Comparison of ENCODE assay signal across 27 cellular contexts in genomic region chr2:249538-250042, GRCh38. TPM values are rescaled to one million over a fixed set of nuclear protein-coding genes. Genes with fewer than 3 reads are reported as not detected.
DNase-seq lines count a peak whose midpoint lies in the region; ATAC-seq, FAIRE-seq and TF ChIP-seq lines count a peak whose summit lies in the region.
"Had no signal": no experiment of that assay in that cellular context is flagged by ENCODE, and none has a peak within 500 bp of the region (broad histone marks: within the 10 kb centered on the region; RNA-seq: fewer than 3 reads in every experiment).

No MANE protein-coding gene starts in this region.

- H3K4me1 Mint-ChIP-seq in progenitor cell of endocrine pancreas (ENCODE audit: low read depth) = peaks cover 11% of the 10 kb centered on the region
- H3K4me1 Mint-ChIP-seq: CD14-positive monocyte had no signal

- peak overlapping the region; percentile 63 for H3K9ac ChIP-seq in HepG2 (ENCODE audit: insufficient read depth, low read depth, low read length)
- no peak overlapping the region for H3K9ac ChIP-seq in K562 (ENCODE audit: insufficient read depth in 1 of 2, low read depth in 2 of 2, low read length in 2 of 2)
- H3K9ac ChIP-seq: BLaER1 treated with 17β-estradiol and CSF1 and Interleukin-3, amounts not matched to agents 10 nM and 100 nM; GM23248 had no signal

- POLR2A ChIA-PET in HepG2 (lab: Yijun Ruan, JAX) = interaction anchor here (2.2 to 3.8 kb wide), 3 partner anchors 9 to 74 kb away, joined by 6 to 32 read pairs (median 14); no protein-coding TSS in a partner anchor
- POLR2A ChIA-PET in K562 (lab: Yijun Ruan, JAX) = no interaction called here

- WGBS in HepG2 (ENCODE audit: low lambda C conversion rate) = 6% methylated on average over 15 of the region's 15 CpGs
- 79% methylated on average over 11 of the region's 15 CpGs for WGBS in right lobe of liver (ENCODE audit: insufficient coverage, low coverage, low lambda C conversion rate, missing lambda C conversion rate)
- 39% methylated on average over 15 of the region's 15 CpGs for WGBS in K562 (ENCODE audit: insufficient coverage, low coverage, missing lambda C conversion rate)
- WGBS in ovary, 3 donors = 91 to 94% (median 91%) methylated on average over 15 of the region's 15 CpGs

- H3K4me1 ChIP-seq in HepG2 (ENCODE audit: insufficient read depth, low read length) = peaks cover 59% of the 10 kb centered on the region
- no peaks in the 10 kb centered on the region for H3K4me1 ChIP-seq in right lobe of liver
- no peaks in the 10 kb centered on the region for H3K4me1 ChIP-seq in K562 (replicated peaks in 1 of 2; ENCODE audit: control insufficient read depth in 2 of 2, insufficient read depth in 2 of 2, low read length in 2 of 2)
- H3K4me1 ChIP-seq in ovary (ENCODE audit: insufficient read depth) = no peaks in the 10 kb centered on the region
- H3K4me1 ChIP-seq: A549; BE2C; BLaER1 treated with 17β-estradiol and CSF1 and Interleukin-3, amounts not matched to agents 10 nM and 100 nM had no signal

- H3K4me3 ChIP-seq in HepG2 (replicated peaks in 1 of 3; ENCODE audit: insufficient read depth in 1 of 3, low read depth in 2 of 3, low read length in 3 of 3) (peak overlapping the region; percentile 48 to 62 (median 52)), right lobe of liver (no peak overlapping the region), K562 (no peak overlapping the region), ovary (no peak overlapping the region)
- H3K4me3 ChIP-seq: A549; BLaER1 treated with 17β-estradiol and CSF1 and Interleukin-3, amounts not matched to agents 10 nM and 100 nM; GM12878; GM23248 had no signal

- H3K36me3 ChIP-seq in HepG2 (replicated peaks in 1 of 2; ENCODE audit: control insufficient read depth in 1 of 2, insufficient read depth in 2 of 2, low read length in 2 of 2) = peaks cover 5 to 6% of the 10 kb centered on the region in 2 experiments; a peak in 4 of 5 replicates
- H3K36me3 ChIP-seq in right lobe of liver = peaks cover 0 to 20% (median 0%) of the 10 kb centered on the region in 4 donors
- no peaks in the 10 kb centered on the region for H3K36me3 ChIP-seq in K562 (ENCODE audit: control insufficient read depth, insufficient read depth, low read length)
- H3K36me3 ChIP-seq in ovary = no peaks in the 10 kb centered on the region
- H3K36me3 ChIP-seq: BE2C had no signal

- H3K36me3 Mint-ChIP-seq in progenitor cell of endocrine pancreas (ENCODE audit: insufficient read depth) = peaks cover 19% of the 10 kb centered on the region

- FAIRE-seq in HepG2 (lab: Jason Lieb, UNC) (peak; percentile 79), K562 (lab: Jason Lieb, UNC) (no peak)
- FAIRE-seq: A549, D721Med, GM12878, GM18507, H1 had no signal

- in situ Hi-C loops in HepG2 (cut with HindIII; ENCODE audit: extremely low pct_ligation_motif_present, low pct_unique_long_range_greater_than_20kb) (loop anchor here (5.0 kb wide), 1 partner anchor 38 kb away; the partner anchor contains the start of gene ALKAL2), K562 (cut with MboI) (no loop called here)

- no peaks in the 10 kb centered on the region for H3K27me3 Mint-ChIP-seq in progenitor cell of endocrine pancreas
- H3K27me3 Mint-ChIP-seq: CD4-positive, alpha-beta T cell; CD8-positive, alpha-beta memory T cell had no signal

- DNase-seq in HepG2 (ENCODE audit: low spot score) = peak; percentile 95
- DNase-seq in right lobe of liver = no peak
- DNase-seq in K562 (ENCODE audit: extremely low read depth in 1 of 4, low spot score in 3 of 4) = no peak
- DNase-seq in progenitor cell of endocrine pancreas (ENCODE audit: low spot score, unreplicated experiment) = no peak
- no peak for DNase-seq in ovary
- no peak for DNase-seq in iPS-NIHi11 (ENCODE audit: low spot score)
- DNase-seq: 8988T; ACHN; AML-193; BE2C; CD4-positive, alpha-beta T cell; CD8-positive, alpha-beta memory T cell; DMS 273 treated with DMSO at 0.1 percent for 48 hours; DMS79; EL; GDM1; GM23248; H7; HCEC 1CT had no signal

- TF ChIP-seq EP300 in HepG2 (IDR thresholded peaks at IDR 0.05; ENCODE audit: low read depth in 2 of 2, low read length in 2 of 2) (peak in 1 of 2 experiments; percentile 93; a peak in 2 of 4 replicates), HepG2 (CRISPR knock-in tag; IDR thresholded peaks at IDR 0.05; ENCODE audit: borderline replicate concordance) (peak; percentile 89), K562 (IDR thresholded peaks at IDR 0.05; ENCODE audit: low read length) (no peak), ovary (IDR thresholded peaks at IDR 0.05) (no peak)

- peak; percentile 96 for ATAC-seq in HepG2
- no peak for ATAC-seq in right lobe of liver
- ATAC-seq in K562 = no peak
- no peak for ATAC-seq in GM19455 (IDR thresholded peaks at IDR 0.05; ENCODE audit: unreplicated experiment)
- ATAC-seq: A549, GM12878 had no signal

- H3K9me1 ChIP-seq in K562 (ENCODE audit: control insufficient read depth, insufficient read depth, low read length) = no peaks in the 10 kb centered on the region

- H2AFZ ChIP-seq in HepG2 (ENCODE audit: low read length) (peak overlapping the region; percentile 57), K562 (ENCODE audit: low read depth, low read length) (peak overlapping the region; percentile 19; the same call in 1 of the 2 replicates)
- H2AFZ ChIP-seq: GM23248 had no signal

- no peaks in the 10 kb centered on the region for H3K27me3 ChIP-seq in HepG2 (ENCODE audit: control insufficient read depth in 1 of 2, insufficient read depth in 2 of 2, low read length in 2 of 2)
- no peaks in the 10 kb centered on the region for H3K27me3 ChIP-seq in right lobe of liver
- H3K27me3 ChIP-seq in K562 (ENCODE audit: control insufficient read depth in 2 of 2, insufficient read depth in 2 of 2, low read length in 2 of 2) = peaks cover 0 to 4% of the 10 kb centered on the region in 2 experiments; a peak in 1 of 5 replicates
- H3K27me3 ChIP-seq in ovary = no peaks in the 10 kb centered on the region
- H3K27me3 ChIP-seq: BE2C; BLaER1 treated with 17β-estradiol and CSF1 and Interleukin-3, amounts not matched to agents 10 nM and 100 nM had no signal

- H3K79me2 ChIP-seq in HepG2 (ENCODE audit: insufficient read depth, low read length) (peaks cover 2% of the 10 kb centered on the region), K562 (ENCODE audit: control insufficient read depth, insufficient read depth, low read length) (no peaks in the 10 kb centered on the region)

- 0 out of 2 replicates have a peak, but pooled peaks have one; percentile 26 for TF ChIP-seq CTCF in HepG2 (CRISPR knock-in tag; IDR thresholded peaks at IDR 0.05)
- no peak for TF ChIP-seq CTCF in right lobe of liver (IDR thresholded peaks at IDR 0.05)
- no peak for TF ChIP-seq CTCF in K562 (IDR thresholded peaks at IDR 0.05 in 2 of 3, conservative IDR thresholded peaks at IDR 0.05 in 1 of 3; ENCODE audit: insufficient read depth in 2 of 3, low read depth in 1 of 3, low read length in 3 of 3)
- no peak for TF ChIP-seq CTCF in progenitor cell of endocrine pancreas (IDR thresholded peaks at IDR 0.05; ENCODE audit: unreplicated experiment)
- no peak for TF ChIP-seq CTCF in ovary (IDR thresholded peaks at IDR 0.05)

- BruUV-seq in HepG2 (replicated peaks; lab: Mats Ljungman, UMichigan) (no TSS peak), K562 (replicated peaks; lab: Mats Ljungman, UMichigan) (no TSS peak)

- H3K27ac Mint-ChIP-seq in progenitor cell of endocrine pancreas = peak overlapping the region; percentile 83
- H3K27ac Mint-ChIP-seq: CD14-positive monocyte; CD4-positive, alpha-beta T cell; CD8-positive, alpha-beta memory T cell had no signal

- intact Hi-C loops in HepG2 (cut with micrococcal nuclease; ENCODE audit: unreplicated experiment) (loop anchor here (1.0 kb wide), 1 partner anchor 11 kb away; no protein-coding TSS in a partner anchor), right lobe of liver (cut with DNase I) (no loop called here), K562 (cut with micrococcal nuclease) (no loop called here), ovary (cut with DNase I) (loop anchor here in 1 of 4 donors (10.0 kb wide), 1 partner anchor 385 kb away; no protein-coding TSS in a partner anchor)

- TF ChIP-seq POLR2A in HepG2 (IDR thresholded peaks at IDR 0.05; ENCODE audit: insufficient read depth in 1 of 2, low read depth in 2 of 2, low read length in 2 of 2) (peak; percentile 29 to 44; a peak in 1 of 4 replicates), right lobe of liver (IDR thresholded peaks at IDR 0.05) (no peak), K562 (conservative IDR thresholded peaks at IDR 0.05) (no peak), ovary (IDR thresholded peaks at IDR 0.05) (no peak)

- no peak for TF ChIP-seq RAD21 in HepG2 (CRISPR knock-in tag; IDR thresholded peaks at IDR 0.05)
- TF ChIP-seq RAD21 in K562 (CRISPR knock-in tag; conservative IDR thresholded peaks at IDR 0.05 in 1 of 2, IDR thresholded peaks at IDR 0.05 in 1 of 2) = no peak

- H3K4me2 ChIP-seq in HepG2 (ENCODE audit: low read depth, low read length) (peak overlapping the region; percentile 87), K562 (ENCODE audit: insufficient read depth, low read length) (no peak overlapping the region)
- H3K4me2 ChIP-seq: A549; BLaER1 treated with 17β-estradiol and CSF1 and Interleukin-3, amounts not matched to agents 10 nM and 100 nM had no signal

- H3K4me3 Mint-ChIP-seq in progenitor cell of endocrine pancreas (ENCODE audit: low read depth) = no peak overlapping the region
- H3K4me3 Mint-ChIP-seq: CD14-positive monocyte; CD4-positive, alpha-beta T cell; CD8-positive, alpha-beta memory T cell had no signal

- no peaks in the 10 kb centered on the region for H4K20me1 ChIP-seq in HepG2 (ENCODE audit: insufficient read depth, low read length)
- H4K20me1 ChIP-seq in K562 (replicated peaks; ENCODE audit: control insufficient read depth, insufficient read depth, low read length) = no peaks in the 10 kb centered on the region
- H4K20me1 ChIP-seq: BLaER1 treated with 17β-estradiol and CSF1 and Interleukin-3, amounts not matched to agents 10 nM and 100 nM had no signal

- peak overlapping the region; percentile 71 for H3K27ac ChIP-seq in HepG2 (ENCODE audit: extremely low read length, insufficient read depth, low read length)
- H3K27ac ChIP-seq in right lobe of liver = no peak overlapping the region
- no peak overlapping the region for H3K27ac ChIP-seq in K562 (ENCODE audit: extremely low read depth, low read depth, low read length)
- no peak overlapping the region for H3K27ac ChIP-seq in ovary
- H3K27ac ChIP-seq: A549; BLaER1 treated with 17β-estradiol and CSF1 and Interleukin-3, amounts not matched to agents 10 nM and 100 nM; GM23248 had no signal

- no peaks in the 10 kb centered on the region for H3K9me3 Mint-ChIP-seq in progenitor cell of endocrine pancreas (ENCODE audit: low read depth)
- H3K9me3 Mint-ChIP-seq: CD14-positive monocyte; CD4-positive, alpha-beta T cell; CD8-positive, alpha-beta memory T cell had no signal

- no peaks in the 10 kb centered on the region for H3K9me3 ChIP-seq in HepG2 (ENCODE audit: low read length)
- no peaks in the 10 kb centered on the region for H3K9me3 ChIP-seq in right lobe of liver
- H3K9me3 ChIP-seq in K562 (replicated peaks; ENCODE audit: control insufficient read depth, insufficient read depth, low read depth, low read length) = no peaks in the 10 kb centered on the region
- H3K9me3 ChIP-seq in ovary = no peaks in the 10 kb centered on the region
- H3K9me3 ChIP-seq: A549, BE2C had no signal

- CTCF ChIA-PET in HepG2 (lab: Yijun Ruan, JAX; ENCODE audit: low intra/inter-chr PET ratio, low total read pairs) = interaction anchor here (1.0 to 1.5 kb wide), 2 partner anchors 11 to 40 kb away, joined by 3 to 4 read pairs; no protein-coding TSS in a partner anchor
- CTCF ChIA-PET in K562 (lab: Yijun Ruan, JAX; ENCODE audit: low intra/inter-chr PET ratio) = no interaction called here

RNA-seq across cellular contexts. Expression of gene SH3YL1, which starts 14.2 kb away (rescaled TPM):
- total RNA-seq in HepG2 (2016; rRNA removed; fragmentation: Illumina TruSeq; extraction: Trizol) = 8.8 and 13.0 TPM in 2 replicates
- 4.1 and 4.9 TPM in 2 replicates for total RNA-seq in HepG2 (2016; cell fraction: cytosol; rRNA removed; fragmentation: Illumina TruSeq; extraction: Trizol; ENCODE audit: low read depth)
- 8.7 and 10.6 TPM in 2 replicates for total RNA-seq in HepG2 (2016; cell fraction: insoluble cytoplasmic fraction; rRNA removed; fragmentation: Illumina TruSeq; extraction: Trizol)
- 6.5 and 8.7 TPM in 2 replicates for total RNA-seq in HepG2 (2016; cell fraction: membrane; rRNA removed; fragmentation: Illumina TruSeq; extraction: Trizol)
- total RNA-seq in HepG2 (2016; cell fraction: nucleus; rRNA removed; fragmentation: Illumina TruSeq; extraction: Trizol) = 19.0 and 22.6 TPM in 2 replicates
- 38.1 and 48.2 TPM in 2 replicates for polyA plus RNA-seq in HepG2 (2011; rRNA removed)
- 22.1 and 28.8 TPM in 2 replicates for polyA plus RNA-seq in HepG2 (2011; cell fraction: cytosol; rRNA removed)
- 105 and 110 TPM in 2 replicates for polyA plus RNA-seq in HepG2 (2011; cell fraction: nucleus; rRNA removed)
- polyA plus RNA-seq in HepG2 (2012) = 34.7 and 61.3 TPM in 2 replicates
- polyA plus RNA-seq in HepG2 (2016; cell fraction: cytosol; fragmentation: Illumina TruSeq; extraction: Trizol; ENCODE audit: low read depth) = 3.9 and 4.4 TPM in 2 replicates
- polyA plus RNA-seq in HepG2 (2016; cell fraction: insoluble cytoplasmic fraction; fragmentation: Illumina TruSeq; extraction: Trizol; ENCODE audit: low read depth) = 12.2 TPM in 2 replicates
- polyA plus RNA-seq in HepG2 (2016; cell fraction: membrane; fragmentation: Illumina TruSeq; extraction: Trizol; ENCODE audit: low read depth) = 6.9 and 8.4 TPM in 2 replicates
- polyA plus RNA-seq in HepG2 (2016; cell fraction: nucleus; fragmentation: Illumina TruSeq; extraction: Trizol; ENCODE audit: insufficient read depth, low read depth) = 34.5 and 42.6 TPM in 2 replicates
- polyA minus RNA-seq in HepG2 (2011; rRNA and poly(A)+ RNA removed; ENCODE audit: low replicate concordance) = 8.2 and 18.1 TPM in 2 replicates
- polyA minus RNA-seq in HepG2 (2011; cell fraction: cytosol; rRNA and poly(A)+ RNA removed) = 10.2 and 13.8 TPM in 2 replicates
- 143 and 147 TPM in 2 replicates for polyA minus RNA-seq in HepG2 (2011; cell fraction: nucleus; rRNA and poly(A)+ RNA removed)
- total RNA-seq in right lobe of liver = 10 to 100 TPM in 2 of 6 experiments, 1 to 10 TPM in 4; 5.9 to 23.0 (median 8.7) TPM
- total RNA-seq in K562 (2011; cell fraction: chromatin; rRNA removed; ENCODE audit: low replicate concordance) = 13.0 and 30.3 TPM in 2 replicates
- total RNA-seq in K562 (2011; cell fraction: nucleolus; rRNA removed) = 8.9 and 9.3 TPM in 2 replicates
- total RNA-seq in K562 (2011; cell fraction: nucleoplasm; rRNA removed) = 15.4 and 22.9 TPM in 2 replicates
- 4.0 and 5.5 TPM in 2 replicates for total RNA-seq in K562 (2014; rRNA removed)
- total RNA-seq in K562 (2014; rRNA removed; fragmentation: Illumina TruSeq; extraction: Trizol) = 5.1 and 5.3 TPM in 2 replicates
- 3.6 and 5.0 TPM in 2 replicates for total RNA-seq in K562 (2015; rRNA removed; fragmentation: Illumina TruSeq; extraction: Trizol)
- 4.0 and 5.5 TPM in 2 replicates for total RNA-seq in K562 (2021)
- 7.8 and 8.6 TPM in 2 replicates for polyA plus RNA-seq in K562 (2011; rRNA removed)
- polyA plus RNA-seq in K562 (2011; cell fraction: cytosol; rRNA removed) = 2.9 and 4.2 TPM in 2 replicates
- 20.2 and 23.5 TPM in 2 replicates for polyA plus RNA-seq in K562 (2011; cell fraction: nucleus; rRNA removed)
- 4.7 and 7.8 TPM in 2 replicates for polyA plus RNA-seq in K562 (2012)
- 4.6 and 4.7 TPM in 2 replicates for polyA plus RNA-seq in K562 (2014; fragmentation: Illumina TruSeq; extraction: Trizol)
- polyA plus RNA-seq in K562 (2014; fragmentation: Nextera tagmentation; extraction: Ambion mirVana) = 1 to 10 TPM; 3.9 to 5.0 TPM
- polyA plus RNA-seq in K562 (2014; rRNA removed) = 7.0 and 7.5 TPM in 2 replicates
- polyA minus RNA-seq in K562 (2011; rRNA and poly(A)+ RNA removed) = 9.5 and 11.5 TPM in 2 replicates
- 1.6 and 3.5 TPM in 2 replicates for polyA minus RNA-seq in K562 (2011; cell fraction: cytosol; rRNA and poly(A)+ RNA removed)
- polyA minus RNA-seq in K562 (2011; cell fraction: nucleus; rRNA and poly(A)+ RNA removed) = 11.7 and 25.8 TPM in 2 replicates
- 120 and 129 TPM in 2 replicates for total RNA-seq in progenitor cell of endocrine pancreas
- 100 to 1,000 TPM in 1 of 7 donors, 10 to 100 TPM in 6; 41.7 to 117 (median 53.4) TPM for total RNA-seq in ovary
- polyA plus RNA-seq in ovary = 10 to 100 TPM; 35.3 to 37.5 TPM

RNA-seq across cellular contexts. Expression of gene ACP1, which starts 15.2 kb away (rescaled TPM):
- total RNA-seq in HepG2 (2016; rRNA removed; fragmentation: Illumina TruSeq; extraction: Trizol) = 246 and 290 TPM in 2 replicates
- 198 and 234 TPM in 2 replicates for total RNA-seq in HepG2 (2016; cell fraction: cytosol; rRNA removed; fragmentation: Illumina TruSeq; extraction: Trizol; ENCODE audit: low read depth)
- 252 and 306 TPM in 2 replicates for total RNA-seq in HepG2 (2016; cell fraction: insoluble cytoplasmic fraction; rRNA removed; fragmentation: Illumina TruSeq; extraction: Trizol)
- 319 and 324 TPM in 2 replicates for total RNA-seq in HepG2 (2016; cell fraction: membrane; rRNA removed; fragmentation: Illumina TruSeq; extraction: Trizol)
- 159 and 173 TPM in 2 replicates for total RNA-seq in HepG2 (2016; cell fraction: nucleus; rRNA removed; fragmentation: Illumina TruSeq; extraction: Trizol)
- 280 and 348 TPM in 2 replicates for polyA plus RNA-seq in HepG2 (2011; rRNA removed)
- polyA plus RNA-seq in HepG2 (2011; cell fraction: cytosol; rRNA removed) = 192 and 226 TPM in 2 replicates
- polyA plus RNA-seq in HepG2 (2011; cell fraction: nucleus; rRNA removed) = 139 and 154 TPM in 2 replicates
- polyA plus RNA-seq in HepG2 (2012) = 301 and 382 TPM in 2 replicates
- 328 and 393 TPM in 2 replicates for polyA plus RNA-seq in HepG2 (2016; cell fraction: cytosol; fragmentation: Illumina TruSeq; extraction: Trizol; ENCODE audit: low read depth)
- 381 and 406 TPM in 2 replicates for polyA plus RNA-seq in HepG2 (2016; cell fraction: insoluble cytoplasmic fraction; fragmentation: Illumina TruSeq; extraction: Trizol; ENCODE audit: low read depth)
- 353 and 372 TPM in 2 replicates for polyA plus RNA-seq in HepG2 (2016; cell fraction: membrane; fragmentation: Illumina TruSeq; extraction: Trizol; ENCODE audit: low read depth)
- 287 and 295 TPM in 2 replicates for polyA plus RNA-seq in HepG2 (2016; cell fraction: nucleus; fragmentation: Illumina TruSeq; extraction: Trizol; ENCODE audit: insufficient read depth, low read depth)
- 137 and 198 TPM in 2 replicates for polyA minus RNA-seq in HepG2 (2011; rRNA and poly(A)+ RNA removed; ENCODE audit: low replicate concordance)
- 154 and 160 TPM in 2 replicates for polyA minus RNA-seq in HepG2 (2011; cell fraction: cytosol; rRNA and poly(A)+ RNA removed)
- polyA minus RNA-seq in HepG2 (2011; cell fraction: nucleus; rRNA and poly(A)+ RNA removed) = 316 and 328 TPM in 2 replicates
- total RNA-seq in right lobe of liver = 10 to 100 TPM; 52.1 to 72.1 (median 60.3) TPM
- total RNA-seq in K562 (2011; cell fraction: chromatin; rRNA removed; ENCODE audit: low replicate concordance) = 59.4 and 126 TPM in 2 replicates
- 43.5 and 61.5 TPM in 2 replicates for total RNA-seq in K562 (2011; cell fraction: nucleolus; rRNA removed)
- total RNA-seq in K562 (2011; cell fraction: nucleoplasm; rRNA removed) = 88.2 and 151 TPM in 2 replicates
- 148 and 153 TPM in 2 replicates for total RNA-seq in K562 (2014; rRNA removed)
- 161 and 172 TPM in 2 replicates for total RNA-seq in K562 (2014; rRNA removed; fragmentation: Illumina TruSeq; extraction: Trizol)
- total RNA-seq in K562 (2015; rRNA removed; fragmentation: Illumina TruSeq; extraction: Trizol) = 136 and 148 TPM in 2 replicates
- 135 and 139 TPM in 2 replicates for total RNA-seq in K562 (2021)
- polyA plus RNA-seq in K562 (2011; rRNA removed) = 184 and 199 TPM in 2 replicates
- polyA plus RNA-seq in K562 (2011; cell fraction: cytosol; rRNA removed) = 68.2 and 129 TPM in 2 replicates
- 136 and 174 TPM in 2 replicates for polyA plus RNA-seq in K562 (2011; cell fraction: nucleus; rRNA removed)
- polyA plus RNA-seq in K562 (2012) = 140 and 147 TPM in 2 replicates
- 187 and 189 TPM in 2 replicates for polyA plus RNA-seq in K562 (2014; fragmentation: Illumina TruSeq; extraction: Trizol)
- 100 to 1,000 TPM; 450 to 493 TPM for polyA plus RNA-seq in K562 (2014; fragmentation: Nextera tagmentation; extraction: Ambion mirVana)
- polyA plus RNA-seq in K562 (2014; rRNA removed) = 195 and 220 TPM in 2 replicates
- polyA minus RNA-seq in K562 (2011; rRNA and poly(A)+ RNA removed) = 138 and 151 TPM in 2 replicates
- polyA minus RNA-seq in K562 (2011; cell fraction: cytosol; rRNA and poly(A)+ RNA removed) = 77.9 and 112 TPM in 2 replicates
- polyA minus RNA-seq in K562 (2011; cell fraction: nucleus; rRNA and poly(A)+ RNA removed) = 89.1 and 145 TPM in 2 replicates
- total RNA-seq in progenitor cell of endocrine pancreas = 111 and 118 TPM in 2 replicates
- total RNA-seq in ovary = 10 to 100 TPM; 59.1 to 84.2 (median 68.7) TPM
- polyA plus RNA-seq in ovary = 10 to 100 TPM; 83.9 to 89.0 TPM

RNA-seq across cellular contexts. Expression of gene ALKAL2, which starts 38.3 kb away (rescaled TPM):
- total RNA-seq in HepG2 (2016; rRNA removed; fragmentation: Illumina TruSeq; extraction: Trizol) = 0.22 TPM in 1 of 2 replicates, not detected in the other
- not detected in 2 replicates for total RNA-seq in HepG2 (2016; cell fraction: cytosol; rRNA removed; fragmentation: Illumina TruSeq; extraction: Trizol; ENCODE audit: low read depth)
- 0.22 TPM in 1 of 2 replicates, not detected in the other for total RNA-seq in HepG2 (2016; cell fraction: insoluble cytoplasmic fraction; rRNA removed; fragmentation: Illumina TruSeq; extraction: Trizol)
- total RNA-seq in HepG2 (2016; cell fraction: membrane; rRNA removed; fragmentation: Illumina TruSeq; extraction: Trizol) = 0.77 and 0.93 TPM in 2 replicates
- not detected in 2 replicates for total RNA-seq in HepG2 (2016; cell fraction: nucleus; rRNA removed; fragmentation: Illumina TruSeq; extraction: Trizol)
- polyA plus RNA-seq in HepG2 (2011; rRNA removed) = 1.7 and 2.9 TPM in 2 replicates
- 0.89 and 1.5 TPM in 2 replicates for polyA plus RNA-seq in HepG2 (2011; cell fraction: cytosol; rRNA removed)
- polyA plus RNA-seq in HepG2 (2011; cell fraction: nucleus; rRNA removed) = 0.82 and 1.1 TPM in 2 replicates
- polyA plus RNA-seq in HepG2 (2012) = 1.5 and 2.3 TPM in 2 replicates
- 0.12 and 0.19 TPM in 2 replicates for polyA plus RNA-seq in HepG2 (2016; cell fraction: cytosol; fragmentation: Illumina TruSeq; extraction: Trizol; ENCODE audit: low read depth)
- 0.35 TPM in 1 of 2 replicates, not detected in the other for polyA plus RNA-seq in HepG2 (2016; cell fraction: insoluble cytoplasmic fraction; fragmentation: Illumina TruSeq; extraction: Trizol; ENCODE audit: low read depth)
- 0.22 and 0.45 TPM in 2 replicates for polyA plus RNA-seq in HepG2 (2016; cell fraction: membrane; fragmentation: Illumina TruSeq; extraction: Trizol; ENCODE audit: low read depth)
- polyA plus RNA-seq in HepG2 (2016; cell fraction: nucleus; fragmentation: Illumina TruSeq; extraction: Trizol; ENCODE audit: insufficient read depth, low read depth) = 0.72 and 1.0 TPM in 2 replicates
- polyA minus RNA-seq in HepG2 (2011; rRNA and poly(A)+ RNA removed; ENCODE audit: low replicate concordance) = not detected in 2 replicates
- polyA minus RNA-seq in HepG2 (2011; cell fraction: cytosol; rRNA and poly(A)+ RNA removed) = 0.59 TPM in 1 of 2 replicates, not detected in the other
- polyA minus RNA-seq in HepG2 (2011; cell fraction: nucleus; rRNA and poly(A)+ RNA removed) = 1.4 and 1.5 TPM in 2 replicates
- 1 to 10 TPM in 4 of 6 experiments, under 1 TPM in 2; 0.49 to 2.9 (median 1.0) TPM for total RNA-seq in right lobe of liver
- not detected in 2 replicates for total RNA-seq in K562 (2011; cell fraction: chromatin; rRNA removed; ENCODE audit: low replicate concordance)
- total RNA-seq in K562 (2011; cell fraction: nucleolus; rRNA removed) = not detected in 2 replicates
- total RNA-seq in K562 (2011; cell fraction: nucleoplasm; rRNA removed) = not detected in 2 replicates
- not detected in 2 replicates for total RNA-seq in K562 (2014; rRNA removed)
- not detected in 2 replicates for total RNA-seq in K562 (2014; rRNA removed; fragmentation: Illumina TruSeq; extraction: Trizol)
- total RNA-seq in K562 (2015; rRNA removed; fragmentation: Illumina TruSeq; extraction: Trizol) = not detected in 2 replicates
- not detected in 2 replicates for total RNA-seq in K562 (2021)
- not detected in 2 replicates for polyA plus RNA-seq in K562 (2011; rRNA removed)
- polyA plus RNA-seq in K562 (2011; cell fraction: cytosol; rRNA removed) = not detected in 2 replicates
- not detected in 2 replicates for polyA plus RNA-seq in K562 (2011; cell fraction: nucleus; rRNA removed)
- polyA plus RNA-seq in K562 (2012) = not detected in 2 replicates
- not detected in 2 replicates for polyA plus RNA-seq in K562 (2014; fragmentation: Illumina TruSeq; extraction: Trizol)
- not detected for polyA plus RNA-seq in K562 (2014; fragmentation: Nextera tagmentation; extraction: Ambion mirVana)
- not detected in 2 replicates for polyA plus RNA-seq in K562 (2014; rRNA removed)
- not detected in 2 replicates for polyA minus RNA-seq in K562 (2011; rRNA and poly(A)+ RNA removed)
- polyA minus RNA-seq in K562 (2011; cell fraction: cytosol; rRNA and poly(A)+ RNA removed) = not detected in 2 replicates
- 0.22 TPM in 1 of 2 replicates, not detected in the other for polyA minus RNA-seq in K562 (2011; cell fraction: nucleus; rRNA and poly(A)+ RNA removed)
- total RNA-seq in progenitor cell of endocrine pancreas = 0.22 and 0.42 TPM in 2 replicates
- total RNA-seq in ovary = 100 to 1,000 TPM in 2 of 7 donors, 10 to 100 TPM in 4, 1 to 10 TPM in 1; 9.6 to 259 (median 57.1) TPM
- 10 to 100 TPM; 36.9 to 57.6 TPM for polyA plus RNA-seq in ovary
- total RNA-seq: CD4-positive, alpha-beta T cell; CD8-positive, alpha-beta memory T cell; GM12878; GM23248 had no signal
- polyA plus RNA-seq: A549; CD14-positive monocyte; CD8-positive, alpha-beta memory T cell; GM23248 had no signal

Comparison
In these comparisons a context has a peak if more than half of its experiments do, and no peak if none do; other contexts are left out.
1. H3K4me3 ChIP-seq: peak in HepG2 (3 of 3); none in right lobe of liver (0 of 3), K562 (single experiment) and ovary (single experiment).
2. POLR2A ChIP-seq: peak in HepG2 (2 of 2); none in right lobe of liver (single experiment), K562 (single experiment) and ovary (single experiment).
3. Of the 241 proteins assayed by ChIP-seq in both HepG2 and K562: peak only in HepG2: ARHGAP35, ARID2, ARID3A, ATF1, ATF2, BCL6 and 106 more; only in K562: none; in both: none; in neither: 116; mixed calls (peak in some experiments, not most) for 13.